ENCODE assay signal across 7 cellular contexts in the genomic region with DNA sequence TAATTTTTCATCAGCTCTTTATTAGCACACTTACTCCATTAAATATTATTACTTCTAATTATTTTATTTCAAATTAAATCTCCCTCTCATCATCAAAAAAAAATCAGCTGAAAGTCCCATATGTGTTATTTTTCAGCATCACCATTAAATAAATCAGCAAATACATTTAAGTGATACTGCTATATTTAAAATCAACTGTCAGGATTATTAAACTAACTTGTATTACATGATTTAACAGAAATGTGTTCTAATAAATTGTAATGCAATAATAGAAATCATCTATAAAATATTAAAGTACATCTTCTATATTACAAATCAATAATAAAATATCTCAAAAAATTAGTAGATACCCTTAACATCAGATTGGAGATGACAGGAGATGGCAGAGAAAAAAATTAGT.
"Had no signal": no experiment of that assay in that cellular context is flagged by ENCODE, and none has a peak within 500 bp of the region (broad histone marks: within the 10 kb centered on the region; RNA-seq: fewer than 3 reads in every experiment).

No MANE protein-coding gene starts in this region.

- DNase-seq: H9, HCEC 1CT, IMR-90 had no signal

- H3K4me3 ChIP-seq: GM23338 had no signal

- ATAC-seq: GM23338 had no signal

- FAIRE-seq: H1, H54, HTR-8/SVneo had no signal
